Comparison of ENCODE assay signal across 8 cellular contexts in the genomic region with DNA sequence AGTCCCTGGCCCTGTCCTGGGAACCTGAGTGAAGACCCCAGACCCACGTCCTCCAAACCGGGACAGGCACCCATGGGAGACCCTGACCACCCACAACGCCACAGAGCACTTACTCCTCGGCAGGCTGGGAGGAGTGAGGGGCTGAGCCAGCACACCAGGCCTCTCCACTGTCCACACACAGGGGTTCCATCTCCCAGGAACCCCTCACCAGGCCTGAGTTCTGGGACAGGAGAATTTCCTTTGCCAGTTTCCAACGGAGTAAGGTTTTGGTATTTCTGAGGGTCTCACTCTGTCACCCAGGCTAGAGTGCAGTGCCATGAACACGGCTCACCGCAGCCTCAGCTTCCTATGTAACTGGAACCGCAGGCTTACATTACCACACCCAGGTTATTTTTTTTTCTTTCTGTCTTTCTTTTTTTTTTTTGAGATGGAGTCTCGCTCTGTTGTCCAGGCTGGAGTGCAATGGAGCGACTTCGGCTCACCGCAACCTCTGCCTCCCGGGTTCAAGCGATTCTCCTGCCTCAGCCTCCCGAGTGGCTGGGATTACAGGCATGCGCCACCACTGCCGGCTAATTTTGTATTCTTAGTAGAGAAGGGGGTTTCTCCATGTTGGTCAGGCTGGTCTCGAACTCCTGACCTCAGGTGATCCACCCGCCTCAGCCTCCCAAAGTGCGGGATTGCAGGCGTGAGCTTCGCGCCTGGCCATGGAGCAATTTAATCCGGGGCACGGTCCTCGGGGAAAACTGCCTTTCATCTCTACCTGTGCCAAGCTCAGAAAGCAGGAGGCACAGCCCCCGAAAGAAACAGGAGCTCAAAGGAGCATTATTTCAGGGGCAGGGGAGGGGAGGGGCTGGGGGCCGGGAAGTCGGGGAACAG. TPM values are rescaled to one million over a fixed set of nuclear protein-coding genes. Genes with fewer than 3 reads are reported as not detected.
DNase-seq lines count a peak whose midpoint lies in the region; ATAC-seq and TF ChIP-seq lines count a peak whose summit lies in the region.

No MANE protein-coding gene starts in this region.

- H3K36me3 ChIP-seq in GM23338 (ENCODE audit: insufficient read depth) (peaks cover 3% of the 10 kb centered on the region; the same call in 1 of the 2 replicates), sigmoid colon (peaks cover 0 to 24% (median 19%) of the 10 kb centered on the region in 4 donors)

- peaks cover 30% of the 10 kb centered on the region for H3F3A ChIP-seq in GM23338 (replicated peaks; ENCODE audit: low read depth)

- H3K4me3 ChIP-seq in GM23338, result peak overlapping the region; percentile 95
- H3K4me3 ChIP-seq in fibroblast of the aortic adventitia (ENCODE audit: low read depth, low read length), result peak overlapping the region; percentile 74
- peak overlapping the region; percentile 63 to 99 (median 80) for H3K4me3 ChIP-seq in sigmoid colon

- no peaks in the 10 kb centered on the region for H3K9me2 ChIP-seq in GM23338 (ENCODE audit: insufficient read depth)

- TF ChIP-seq CTCF in GM23338 (conservative IDR thresholded peaks at IDR 0.05; ENCODE audit: low read depth in 2 of 2) (no peak), VCaP (conservative IDR thresholded peaks at IDR 0.05) (no peak), fibroblast of the aortic adventitia (IDR thresholded peaks at IDR 0.05; ENCODE audit: insufficient read depth, low read length) (no peak), sigmoid colon (IDR thresholded peaks at IDR 0.05) (no peak)

- no peak overlapping the region for H2AFZ ChIP-seq in GM23338

- no peaks in the 10 kb centered on the region for H3K9me3 ChIP-seq in sigmoid colon

- TF ChIP-seq POLR2A in sigmoid colon (IDR thresholded peaks at IDR 0.05), result no peak

- peak overlapping the region; percentile 83 for H3K4me3 Mint-ChIP-seq in GM23338

- H3K4me1 ChIP-seq in GM23338 (ENCODE audit: insufficient read depth) (peaks cover 28% of the 10 kb centered on the region), sigmoid colon (peaks cover 3 to 45% (median 31%) of the 10 kb centered on the region in 4 donors)

- H3K27me3 Mint-ChIP-seq in GM23338 (ENCODE audit: insufficient read depth, low read depth, poor library complexity), result peaks cover 24% of the 10 kb centered on the region

- peaks cover 27% of the 10 kb centered on the region for H3K4me1 Mint-ChIP-seq in GM23338

- no peak for TF ChIP-seq EP300 in sigmoid colon (IDR thresholded peaks at IDR 0.05)

- no peak overlapping the region for H3K27ac Mint-ChIP-seq in GM23338

- peaks cover 13% of the 10 kb centered on the region; the same call in 2 of the 3 replicates for H3K36me3 Mint-ChIP-seq in GM23338 (ENCODE audit: low read depth)

- H3K4me2 ChIP-seq in GM23338, result peak overlapping the region; percentile 90

- H3K27ac ChIP-seq in GM23338 (ENCODE audit: low read depth), result no peak overlapping the region
- peak overlapping the region; percentile 89 for H3K27ac ChIP-seq in VCaP
- H3K27ac ChIP-seq in sigmoid colon, result peak overlapping the region; percentile 64 to 82 (median 76)

- no peak for ATAC-seq in GM23338

- intact Hi-C loops in sigmoid colon (cut with DNase I), result loop anchor here (5.0 to 10.0 kb wide), 3 partner anchors 47 to 285 kb away; a partner anchor contains a TSS

- H4K20me1 ChIP-seq in GM23338 (replicated peaks; ENCODE audit: insufficient read depth), result peaks cover 5% of the 10 kb centered on the region

- DNase-seq in GM23338 (ENCODE audit: low spot score), result no peak
- no peak for DNase-seq in fibroblast of the aortic adventitia (ENCODE audit: low read depth)
- DNase-seq in sigmoid colon, result no peak
- no peak for DNase-seq in NCI-H1105 treated with DMSO at 0.1 percent for 48 hours (lab: John Stamatoyannopoulos, UW)
- DNase-seq in activated CD4-positive, CD25-positive, alpha-beta regulatory T cell (lab: John Stamatoyannopoulos, UW), result no peak
- no peak for DNase-seq in kidney glomerular epithelial cell (lab: John Stamatoyannopoulos, UW)
- DNase-seq in activated CD4-positive, alpha-beta T cell treated with anti-CD3 and anti-CD28 coated beads, Interleukin-2, amount 50 U/mL, for 4 hours, result no peak

- peaks cover 29% of the 10 kb centered on the region for H3K79me2 ChIP-seq in GM23338 (replicated peaks; ENCODE audit: insufficient read depth)

- no peaks in the 10 kb centered on the region for H3K27me3 ChIP-seq in GM23338 (ENCODE audit: insufficient read depth)
- H3K27me3 ChIP-seq in sigmoid colon, result no peaks in the 10 kb centered on the region

- WGBS in sigmoid colon, 2 donors, result 55 to 72% methylated on average over 29 of the region's 29 CpGs

- H3K9me3 Mint-ChIP-seq in GM23338, result no peaks in the 10 kb centered on the region; the same call in 2 of the 3 replicates

TF ChIP-seq in GM23338, 12 proteins besides CTCF, POLR2A, EP300 and RAD21 (continues in another document):
- TF ChIP-seq JUNB (IDR thresholded peaks at IDR 0.05; ENCODE audit: unreplicated experiment) (no peak), CREB1 (CRISPR knock-in tag; IDR thresholded peaks at IDR 0.05; ENCODE audit: low read depth) (no peak), ZNF114 (CRISPR knock-in tag; IDR thresholded peaks at IDR 0.05) (no peak), ZNF331 (CRISPR knock-in tag; IDR thresholded peaks at IDR 0.05; ENCODE audit: low read depth) (no peak), NANOG (IDR thresholded peaks at IDR 0.05; ENCODE audit: borderline replicate concordance) (no peak), POLR2AphosphoS5 (IDR thresholded peaks at IDR 0.05; ENCODE audit: low read depth) (no peak), EZH2phosphoT487 (IDR thresholded peaks at IDR 0.05; ENCODE audit: unreplicated experiment) (no peak), EZH2 (IDR thresholded peaks at IDR 0.05; ENCODE audit: low read depth, unreplicated experiment) (no peak), STAT1 (IDR thresholded peaks at IDR 0.05; ENCODE audit: unreplicated experiment) (no peak)
- TF ChIP-seq, protein P1, sequence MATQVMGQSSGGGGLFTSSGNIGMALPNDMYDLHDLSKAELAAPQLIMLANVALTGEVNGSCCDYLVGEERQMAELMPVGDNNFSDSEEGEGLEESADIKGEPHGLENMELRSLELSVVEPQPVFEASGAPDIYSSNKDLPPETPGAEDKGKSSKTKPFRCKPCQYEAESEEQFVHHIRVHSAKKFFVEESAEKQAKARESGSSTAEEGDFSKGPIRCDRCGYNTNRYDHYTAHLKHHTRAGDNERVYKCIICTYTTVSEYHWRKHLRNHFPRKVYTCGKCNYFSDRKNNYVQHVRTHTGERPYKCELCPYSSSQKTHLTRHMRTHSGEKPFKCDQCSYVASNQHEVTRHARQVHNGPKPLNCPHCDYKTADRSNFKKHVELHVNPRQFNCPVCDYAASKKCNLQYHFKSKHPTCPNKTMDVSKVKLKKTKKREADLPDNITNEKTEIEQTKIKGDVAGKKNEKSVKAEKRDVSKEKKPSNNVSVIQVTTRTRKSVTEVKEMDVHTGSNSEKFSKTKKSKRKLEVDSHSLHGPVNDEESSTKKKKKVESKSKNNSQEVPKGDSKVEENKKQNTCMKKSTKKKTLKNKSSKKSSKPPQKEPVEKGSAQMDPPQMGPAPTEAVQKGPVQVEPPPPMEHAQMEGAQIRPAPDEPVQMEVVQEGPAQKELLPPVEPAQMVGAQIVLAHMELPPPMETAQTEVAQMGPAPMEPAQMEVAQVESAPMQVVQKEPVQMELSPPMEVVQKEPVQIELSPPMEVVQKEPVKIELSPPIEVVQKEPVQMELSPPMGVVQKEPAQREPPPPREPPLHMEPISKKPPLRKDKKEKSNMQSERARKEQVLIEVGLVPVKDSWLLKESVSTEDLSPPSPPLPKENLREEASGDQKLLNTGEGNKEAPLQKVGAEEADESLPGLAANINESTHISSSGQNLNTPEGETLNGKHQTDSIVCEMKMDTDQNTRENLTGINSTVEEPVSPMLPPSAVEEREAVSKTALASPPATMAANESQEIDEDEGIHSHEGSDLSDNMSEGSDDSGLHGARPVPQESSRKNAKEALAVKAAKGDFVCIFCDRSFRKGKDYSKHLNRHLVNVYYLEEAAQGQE (IDR thresholded peaks at IDR 0.05; ENCODE audit: unreplicated experiment), result no peak

RNA-seq across cellular contexts. Expression of a gene that starts 1.6 kb away (rescaled TPM):
- 98.7 and 112 TPM in 2 replicates for total RNA-seq in GM23338 (2014; rRNA removed; shearing (Covaris generic))
- polyA plus RNA-seq in GM23338 (2016; fragmentation: Nextera tagmentation; extraction: Ambion mirVana) (25.1 and 29.5 TPM in 2 replicates), sigmoid colon (100 to 1,000 TPM in 1 of 3 donors, 10 to 100 TPM in 2; 61.9 to 109 (median 70.3) TPM)
- total RNA-seq in fibroblast of the aortic adventitia (ENCODE audit: low replicate concordance) (25.2 and 51.2 TPM in 2 replicates), sigmoid colon (10 to 100 TPM; 20.7 to 26.6 (median 22.7) TPM)

RNA-seq across cellular contexts. Expression of a gene that starts 9.9 kb away (rescaled TPM):
- total RNA-seq in GM23338 (2014; rRNA removed; shearing (Covaris generic)), result 115 and 169 TPM in 2 replicates
- polyA plus RNA-seq in GM23338 (2016; fragmentation: Nextera tagmentation; extraction: Ambion mirVana) (129 and 135 TPM in 2 replicates), sigmoid colon (10 to 100 TPM; 74.5 to 95.9 (median 78.4) TPM)
- total RNA-seq in fibroblast of the aortic adventitia (ENCODE audit: low replicate concordance) (49.3 and 83.6 TPM in 2 replicates), sigmoid colon (10 to 100 TPM; 49.6 to 77.4 (median 62.0) TPM)

RNA-seq across cellular contexts. Expression of a gene that starts 16.8 kb away (rescaled TPM):
- 228 and 249 TPM in 2 replicates for total RNA-seq in GM23338 (2014; rRNA removed; shearing (Covaris generic))
- polyA plus RNA-seq in GM23338 (2016; fragmentation: Nextera tagmentation; extraction: Ambion mirVana) (511 and 521 TPM in 2 replicates), sigmoid colon (10 to 100 TPM; 39.6 to 55.3 (median 46.7) TPM)
- total RNA-seq in fibroblast of the aortic adventitia (ENCODE audit: low replicate concordance) (35.8 and 75.8 TPM in 2 replicates), sigmoid colon (100 to 1,000 TPM; 138 to 281 (median 191) TPM)

RNA-seq across cellular contexts. Expression of a gene that starts 21.5 kb away (rescaled TPM):
- 17.9 and 26.9 TPM in 2 replicates for total RNA-seq in GM23338 (2014; rRNA removed; shearing (Covaris generic))
- polyA plus RNA-seq in GM23338 (2016; fragmentation: Nextera tagmentation; extraction: Ambion mirVana) (19.0 and 20.3 TPM in 2 replicates), sigmoid colon (10 to 100 TPM; 30.6 to 39.1 (median 31.9) TPM)
- total RNA-seq in fibroblast of the aortic adventitia (ENCODE audit: low replicate concordance) (6.1 and 8.1 TPM in 2 replicates), sigmoid colon (10 to 100 TPM; 15.0 to 21.6 (median 16.4) TPM)

RNA-seq across cellular contexts. Expression of a gene that starts 27.7 kb away (rescaled TPM):
- 50.6 and 54.5 TPM in 2 replicates for total RNA-seq in GM23338 (2014; rRNA removed; shearing (Covaris generic))
- polyA plus RNA-seq in GM23338 (2016; fragmentation: Nextera tagmentation; extraction: Ambion mirVana), result 14.3 and 15.0 TPM in 2 replicates
- 13.4 and 26.4 TPM in 2 replicates for total RNA-seq in fibroblast of the aortic adventitia (ENCODE audit: low replicate concordance)
- total RNA-seq in sigmoid colon, result 10 to 100 TPM; 17.9 to 29.9 (median 20.9) TPM
- 10 to 100 TPM; 28.2 to 33.4 (median 30.3) TPM for polyA plus RNA-seq in sigmoid colon
